ENCODE assay signal across 20 cellular contexts in the genomic region with DNA sequence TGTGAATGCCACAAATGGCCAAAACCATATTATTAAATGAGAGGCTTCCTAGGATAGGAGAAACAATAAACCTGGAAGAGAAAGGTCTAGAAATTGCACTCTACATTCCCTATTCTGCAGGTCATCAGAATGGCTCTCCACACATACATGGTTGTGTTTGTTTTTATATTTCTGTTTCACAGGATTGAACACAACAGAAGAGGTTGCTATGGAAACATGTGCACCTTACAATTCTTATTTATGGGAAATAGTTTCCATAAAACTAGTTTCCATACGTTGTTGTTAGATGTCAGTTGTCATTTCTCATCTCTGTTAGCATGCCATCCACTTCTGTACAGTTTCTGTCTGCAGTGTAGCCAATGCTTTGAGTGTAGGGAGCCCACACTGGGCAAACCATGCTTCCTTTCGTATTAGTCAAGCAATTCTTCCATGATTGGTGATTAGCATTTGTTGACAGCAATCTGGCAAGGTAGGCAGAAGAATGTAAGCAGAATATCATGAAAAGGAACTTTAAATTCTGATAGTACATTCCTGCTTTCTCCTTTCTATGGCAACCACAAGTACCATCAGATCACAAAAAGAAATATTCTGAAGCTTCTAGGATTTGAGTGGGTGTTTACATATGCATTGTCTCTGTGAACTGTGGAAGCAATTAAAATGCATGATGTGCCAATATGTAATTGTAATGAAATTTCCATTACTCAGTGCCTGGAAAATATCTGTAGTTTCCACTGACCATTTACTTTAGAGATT.
DNase-seq lines count a peak whose midpoint lies in the region; ATAC-seq and TF ChIP-seq lines count a peak whose summit lies in the region.
"Had no signal": no experiment of that assay in that cellular context is flagged by ENCODE, and none has a peak within 500 bp of the region (broad histone marks: within the 10 kb centered on the region; RNA-seq: fewer than 3 reads in every experiment).

No MANE protein-coding gene starts in this region.

- no peaks in the 10 kb centered on the region for H3K9me3 ChIP-seq in smooth muscle cell (replicated peaks; ENCODE audit: low read depth)
- no peaks in the 10 kb centered on the region for H3K9me3 ChIP-seq in uterus
- H3K9me3 ChIP-seq: SK-N-SH had no signal

- no peaks in the 10 kb centered on the region for H3K4me1 ChIP-seq in smooth muscle cell (ENCODE audit: low read depth)
- no peaks in the 10 kb centered on the region for H3K4me1 ChIP-seq in uterus

- H3K4me2 ChIP-seq in smooth muscle cell = no peak overlapping the region
- H3K4me2 ChIP-seq: SK-N-SH had no signal

- no peak for ATAC-seq in omental fat pad (ENCODE audit: low FRiP score)

- no peaks in the 10 kb centered on the region for H4K20me1 ChIP-seq in smooth muscle cell (ENCODE audit: low read depth)

- H3K36me3 ChIP-seq in smooth muscle cell (ENCODE audit: low read depth) (no peaks in the 10 kb centered on the region), uterus (no peaks in the 10 kb centered on the region)

- DNase-seq in NCI-H226 (peak; percentile 20), astrocyte of the hippocampus (ENCODE audit: low read depth, low spot score) (peak; percentile 50), kidney glomerular epithelial cell (lab: John Stamatoyannopoulos, UW) (peak; percentile 19), smooth muscle cell (lab: John Stamatoyannopoulos, UW; ENCODE audit: unreplicated experiment) (no peak), omental fat pad (ENCODE audit: low spot score) (no peak), activated gamma-delta T cell treated with Interleukin-2 at 50 U/mL for 16 hours (no peak), uterus (no peak)
- DNase-seq: ACHN; C1 segment of cervical spinal cord; CD8-positive, alpha-beta memory T cell; DMS79 treated with DMSO at 0.1 percent for 48 hours; H9; MM.1S; NCI-H1092; NCI-H1436 treated with DMSO at 0.1 percent for 48 hours; NCI-H2029; NCI-H82; SHP77; SK-N-SH had no signal

- H3K27me3 ChIP-seq in smooth muscle cell (ENCODE audit: low read depth) = no peaks in the 10 kb centered on the region
- H3K27me3 ChIP-seq in uterus = no peaks in the 10 kb centered on the region

- no peak overlapping the region for H2AFZ ChIP-seq in smooth muscle cell (ENCODE audit: low read depth)

- H3K4me3 ChIP-seq in smooth muscle cell (no peak overlapping the region), uterus (no peak overlapping the region)

- intact Hi-C loops in uterus (cut with DNase I; ENCODE audit: low total_unique reads) = no loop called here

- 80% methylated on average over 2 of the region's 2 CpGs for WGBS in smooth muscle cell (ENCODE audit: low lambda C conversion rate)

- no peaks in the 10 kb centered on the region for H3K79me2 ChIP-seq in smooth muscle cell (ENCODE audit: low read depth)

- no peak for TF ChIP-seq CTCF in smooth muscle cell (IDR thresholded peaks at IDR 0.05; ENCODE audit: borderline replicate concordance, insufficient read depth, poor library complexity, severe bottlenecking)
- TF ChIP-seq CTCF in omental fat pad (IDR thresholded peaks at IDR 0.05) = no peak
- no peak for TF ChIP-seq CTCF in uterus (IDR thresholded peaks at IDR 0.05)

- no peak for TF ChIP-seq POLR2A in uterus (IDR thresholded peaks at IDR 0.05)

- H3K27ac ChIP-seq in smooth muscle cell (ENCODE audit: low read depth) (peak overlapping the region; percentile 93), uterus (no peak overlapping the region)
- H3K27ac ChIP-seq: HL-60 had no signal

- no peaks in the 10 kb centered on the region for H3F3A ChIP-seq in smooth muscle cell (ENCODE audit: low read depth)

- peak overlapping the region; percentile 88 for H3K9ac ChIP-seq in smooth muscle cell (ENCODE audit: low read depth)
- H3K9ac ChIP-seq: SK-N-SH had no signal

Comparison
In these comparisons a context has a peak if more than half of its experiments do, and no peak if none do; other contexts are left out.
1. DNase-seq: peak in NCI-H226 (single experiment), astrocyte of the hippocampus (single experiment) and kidney glomerular epithelial cell (single experiment); none in smooth muscle cell (single experiment), omental fat pad (single experiment), activated gamma-delta T cell treated with Interleukin-2 at 50 U/mL for 16 hours (single experiment) and uterus (0 of 2).